ENCODE assay signal across 20 cellular contexts in the genomic region with DNA sequence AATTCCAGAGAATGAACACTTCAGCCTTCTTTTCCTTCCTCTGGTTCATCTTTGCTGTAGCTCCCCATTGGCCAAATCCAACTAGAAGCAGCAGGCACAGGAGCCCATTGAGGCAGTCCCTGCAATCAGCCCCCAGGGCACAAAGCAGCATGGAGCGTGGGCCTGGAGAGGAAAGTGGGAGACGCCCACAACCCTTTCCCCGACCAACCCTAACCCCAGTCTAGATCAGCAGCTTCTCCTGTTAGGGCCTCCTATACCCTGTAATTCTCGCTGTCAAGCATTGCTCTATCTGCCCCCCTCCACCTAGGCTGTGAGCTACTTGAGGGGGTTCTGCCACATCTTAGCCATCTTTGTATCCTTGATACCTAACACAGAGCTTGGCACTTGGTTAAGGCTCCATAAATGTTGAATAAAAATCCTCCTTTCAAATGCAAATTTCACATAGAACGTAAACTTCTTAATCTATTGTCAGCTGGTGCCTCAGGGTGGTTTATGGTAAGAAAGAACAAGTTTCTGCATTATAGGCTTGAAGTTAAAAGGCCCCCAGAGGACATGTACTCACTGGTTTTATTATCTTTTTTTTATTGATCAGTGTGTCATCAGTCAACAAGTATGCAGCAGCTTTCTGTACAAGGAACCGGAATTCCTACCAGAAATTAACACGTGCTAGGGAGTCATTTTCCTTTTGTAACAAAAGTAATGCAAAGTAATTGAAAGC.
"Had no signal": no experiment of that assay in that cellular context is flagged by ENCODE, and none has a peak within 500 bp of the region (broad histone marks: within the 10 kb centered on the region; RNA-seq: fewer than 3 reads in every experiment).

No MANE protein-coding gene starts in this region.

- H3K4me3 ChIP-seq: colonic mucosa, heart right ventricle, thyroid gland, uterus had no signal

- H3K27ac Mint-ChIP-seq: activated B cell treated with CpG ODN at 0.5 μM for 24 hours; activated CD4-positive, alpha-beta T cell treated with anti-CD3 and anti-CD28 coated beads, Interleukin-2, amount 10 ng/mL, durations not matched to agents 7 days and 5 days; activated naive CD8-positive, alpha-beta T cell; naive B cell; stimulated activated naive B cell treated with anti-CD40 and anti-IgM and Interleukin-4, amounts not matched to agents 10 μg/mL and 1 μg/mL and 100 μg/mL, for 72 hours; T-helper 17 cell had no signal

- H3K9me3 Mint-ChIP-seq: activated B cell treated with CpG ODN at 0.5 μM for 24 hours; activated CD4-positive, alpha-beta T cell treated with anti-CD3 and anti-CD28 coated beads, Interleukin-2, amount 10 ng/mL, durations not matched to agents 7 days and 5 days; naive B cell; stimulated activated naive B cell treated with anti-CD40 and anti-IgM and Interleukin-4, amounts not matched to agents 10 μg/mL and 1 μg/mL and 100 μg/mL, for 72 hours had no signal

- DNase-seq: activated B cell treated with CpG ODN at 0.5 μM for 24 hours; activated CD4-positive, alpha-beta T cell treated with anti-CD3 and anti-CD28 coated beads, Interleukin-2, amount 10 ng/mL, durations not matched to agents 7 days and 5 days; activated gamma-delta T cell treated with Interleukin-2 at 50 U/mL for 16 hours; amniotic stem cell; central memory CD4-positive, alpha-beta T cell; colonic mucosa; effector CD4-positive, alpha-beta T cell; foreskin melanocyte; heart right ventricle; midbrain; naive B cell; retina; stimulated activated CD4-positive, alpha-beta T cell treated with anti-CD3 and anti-CD28 coated beads, Interleukin-2, amount 100 ng/mL, for 48 hours; stimulated activated naive B cell treated with anti-CD40 and anti-IgM and Interleukin-4, amounts not matched to agents 10 μg/mL and 1 μg/mL and 100 μg/mL, for 72 hours; T-helper 17 cell; thyroid gland; uterus had no signal

- ATAC-seq: heart right ventricle; stimulated activated naive B cell treated with anti-CD40 and anti-IgM and Interleukin-4, amounts not matched to agents 10 μg/mL and 1 μg/mL and 100 μg/mL, for 72 hours; T-helper 17 cell had no signal

- H3K36me3 ChIP-seq: colonic mucosa, heart right ventricle, neutrophil, thyroid gland, uterus had no signal

- H3K36me3 Mint-ChIP-seq: activated naive CD8-positive, alpha-beta T cell; brain; naive B cell; stimulated activated naive B cell treated with anti-CD40 and anti-IgM and Interleukin-4, amounts not matched to agents 10 μg/mL and 1 μg/mL and 100 μg/mL, for 72 hours had no signal

- H3K27me3 ChIP-seq: colonic mucosa, thyroid gland, uterus had no signal

- H3K4me3 Mint-ChIP-seq: activated B cell treated with CpG ODN at 0.5 μM for 24 hours; activated CD4-positive, alpha-beta T cell treated with anti-CD3 and anti-CD28 coated beads, Interleukin-2, amount 10 ng/mL, durations not matched to agents 7 days and 5 days; activated naive CD8-positive, alpha-beta T cell; brain; naive B cell; stimulated activated naive B cell treated with anti-CD40 and anti-IgM and Interleukin-4, amounts not matched to agents 10 μg/mL and 1 μg/mL and 100 μg/mL, for 72 hours; T-helper 17 cell had no signal

- H3K27ac ChIP-seq: colonic mucosa, heart right ventricle, neutrophil, thyroid gland, uterus had no signal

- H3K4me1 Mint-ChIP-seq: activated B cell treated with CpG ODN at 0.5 μM for 24 hours; activated CD4-positive, alpha-beta T cell treated with anti-CD3 and anti-CD28 coated beads, Interleukin-2, amount 10 ng/mL, durations not matched to agents 7 days and 5 days; naive B cell; stimulated activated naive B cell treated with anti-CD40 and anti-IgM and Interleukin-4, amounts not matched to agents 10 μg/mL and 1 μg/mL and 100 μg/mL, for 72 hours had no signal

- H3K9me3 ChIP-seq: colonic mucosa, heart right ventricle, neutrophil, thyroid gland, uterus had no signal

- H3K4me1 ChIP-seq: colonic mucosa, thyroid gland, uterus had no signal
